19 cellular contexts compared by ENCODE assay signal in genomic region chr4:161762796-161763195, GRCh38.
DNase-seq lines count a peak whose midpoint lies in the region; TF ChIP-seq lines count a peak whose summit lies in the region.
"Had no signal": no experiment of that assay in that cellular context is flagged by ENCODE, and none has a peak within 500 bp of the region (broad histone marks: within the 10 kb centered on the region; RNA-seq: fewer than 3 reads in every experiment).

No MANE protein-coding gene starts in this region.

- DNase-seq in AG08395 (ENCODE audit: low spot score), result peak; percentile 10
- peak; percentile 46 for DNase-seq in HT1080 (ENCODE audit: low read depth)
- peak; percentile 88 for DNase-seq in astrocyte of the spinal cord (ENCODE audit: low read depth, low spot score)
- peak; percentile 62 to 64 for DNase-seq in foreskin fibroblast
- no peak for DNase-seq in NCI-H2029 (lab: John Stamatoyannopoulos, UW)
- DNase-seq in WERI-Rb-1, result no peak
- DNase-seq in CD4-positive, alpha-beta memory T cell, result no peak
- DNase-seq in stimulated activated CD4-positive, alpha-beta T cell treated with anti-CD3 and anti-CD28 coated beads, Interleukin-15, amount 100 ng/mL, for 24 hours, result no peak
- DNase-seq: activated CD4-positive, alpha-beta T cell treated with anti-CD3 and anti-CD28 coated beads, Interleukin-2, amount 10 ng/mL, durations not matched to agents 7 days and 5 days; activated T-cell treated with anti-CD3 and anti-CD28 coated beads for 4 hours; CD8-positive, alpha-beta T cell; cerebellar nuclear complex; hippocampal formation; left cardiac atrium; mucosa of descending colon; NCI-H1694; NCI-H446 treated with DMSO at 0.1 percent for 48 hours; transverse colon had no signal

- TF ChIP-seq CTCF in astrocyte of the spinal cord (IDR thresholded peaks at IDR 0.05; ENCODE audit: low read depth, low read length) (no peak), foreskin fibroblast (IDR thresholded peaks at IDR 0.05; ENCODE audit: low read depth, low read length) (no peak), WERI-Rb-1 (IDR thresholded peaks at IDR 0.05; ENCODE audit: low read depth, low read length) (no peak)

- H3K4me1 Mint-ChIP-seq in CD4-positive, alpha-beta memory T cell, result no peaks in the 10 kb centered on the region
- H3K4me1 Mint-ChIP-seq: activated CD4-positive, alpha-beta T cell treated with anti-CD3 and anti-CD28 coated beads, Interleukin-2, amount 10 ng/mL, durations not matched to agents 7 days and 5 days had no signal

- no peaks in the 10 kb centered on the region for H3K9me3 ChIP-seq in WERI-Rb-1 (ENCODE audit: severe bottlenecking)
- no peaks in the 10 kb centered on the region for H3K9me3 ChIP-seq in CD4-positive, alpha-beta memory T cell (ENCODE audit: control insufficient read depth in 1 of 2, low read length in 2 of 2)
- H3K9me3 ChIP-seq: mucosa of descending colon, transverse colon had no signal

- intact Hi-C loops in CD4-positive, alpha-beta memory T cell (cut with micrococcal nuclease), result no loop called here

- no peak overlapping the region for H3K27ac ChIP-seq in WERI-Rb-1
- no peak overlapping the region for H3K27ac ChIP-seq in CD4-positive, alpha-beta memory T cell (ENCODE audit: low read depth, low read length)
- H3K27ac ChIP-seq: transverse colon had no signal

- no peaks in the 10 kb centered on the region for H3K36me3 Mint-ChIP-seq in CD4-positive, alpha-beta memory T cell
- H3K36me3 Mint-ChIP-seq: activated naive CD8-positive, alpha-beta T cell; CD8-positive, alpha-beta T cell had no signal

- no peaks in the 10 kb centered on the region for H3K4me1 ChIP-seq in CD4-positive, alpha-beta memory T cell (ENCODE audit: insufficient read depth, low read length)
- H3K4me1 ChIP-seq: transverse colon had no signal

- H3K9me3 Mint-ChIP-seq in CD4-positive, alpha-beta memory T cell, result peaks cover 0 to 7% (median 1%) of the 10 kb centered on the region in 8 donors

- CTCF ChIA-PET in CD4-positive, alpha-beta memory T cell (lab: Charles Lee; ENCODE audit: partially characterized antibody), result no interaction called here

- no peaks in the 10 kb centered on the region for H3K36me3 ChIP-seq in WERI-Rb-1
- H3K36me3 ChIP-seq in CD4-positive, alpha-beta memory T cell (ENCODE audit: insufficient read depth, low read length), result no peaks in the 10 kb centered on the region
- H3K36me3 ChIP-seq: transverse colon had no signal

- POLR2A ChIA-PET in CD4-positive, alpha-beta memory T cell (lab: Charles Lee; ENCODE audit: partially characterized antibody), result no interaction called here

- in situ Hi-C loops in astrocyte of the spinal cord (cut with HindIII; ENCODE audit: low sequenced_read_pairs), result no loop called here

- H3K27me3 ChIP-seq in WERI-Rb-1 (ENCODE audit: insufficient read depth, low read depth, severe bottlenecking), result no peaks in the 10 kb centered on the region
- no peaks in the 10 kb centered on the region for H3K27me3 ChIP-seq in CD4-positive, alpha-beta memory T cell (ENCODE audit: insufficient read depth, low read length)
- H3K27me3 ChIP-seq: transverse colon had no signal

- H3K4me3 Mint-ChIP-seq in CD4-positive, alpha-beta memory T cell, result no peak overlapping the region
- H3K4me3 Mint-ChIP-seq: activated CD4-positive, alpha-beta T cell treated with anti-CD3 and anti-CD28 coated beads, Interleukin-2, amount 10 ng/mL, durations not matched to agents 7 days and 5 days; activated naive CD8-positive, alpha-beta T cell; CD8-positive, alpha-beta T cell had no signal

- H3K27ac Mint-ChIP-seq in CD4-positive, alpha-beta memory T cell, result no peak overlapping the region
- H3K27ac Mint-ChIP-seq: activated CD4-positive, alpha-beta T cell treated with anti-CD3 and anti-CD28 coated beads, Interleukin-2, amount 10 ng/mL, durations not matched to agents 7 days and 5 days; activated naive CD8-positive, alpha-beta T cell; CD8-positive, alpha-beta T cell had no signal

- no peaks in the 10 kb centered on the region for H3K27me3 Mint-ChIP-seq in CD4-positive, alpha-beta memory T cell
- H3K27me3 Mint-ChIP-seq: activated CD4-positive, alpha-beta T cell treated with anti-CD3 and anti-CD28 coated beads, Interleukin-2, amount 10 ng/mL, durations not matched to agents 7 days and 5 days; activated naive CD8-positive, alpha-beta T cell had no signal

- H3K4me3 ChIP-seq in astrocyte of the spinal cord (ENCODE audit: low read depth, low read length), result no peak overlapping the region
- H3K4me3 ChIP-seq in foreskin fibroblast (ENCODE audit: low read depth in 1 of 2, low read length in 2 of 2), result no peak overlapping the region
- H3K4me3 ChIP-seq in WERI-Rb-1 (ENCODE audit: low read depth, low read length), result no peak overlapping the region
- no peak overlapping the region for H3K4me3 ChIP-seq in CD4-positive, alpha-beta memory T cell (ENCODE audit: low read length in 2 of 2)
- H3K4me3 ChIP-seq: mucosa of descending colon, transverse colon had no signal

Comparison
In these comparisons a context has a peak if more than half of its experiments do, and no peak if none do; other contexts are left out.
1. DNase-seq: peak in AG08395 (single experiment), HT1080 (single experiment), astrocyte of the spinal cord (single experiment) and foreskin fibroblast (2 of 2); none in NCI-H2029 (single experiment), WERI-Rb-1 (single experiment), CD4-positive, alpha-beta memory T cell (0 of 5) and stimulated activated CD4-positive, alpha-beta T cell treated with anti-CD3 and anti-CD28 coated beads, Interleukin-15, amount 100 ng/mL, for 24 hours (single experiment).